Comparison of ENCODE assay signal across 18 cellular contexts in genomic region chr6:26604026-26604425, GRCh38. TPM values are rescaled to one million over a fixed set of nuclear protein-coding genes. Genes with fewer than 3 reads are reported as not detected.
DNase-seq lines count a peak whose midpoint lies in the region; ATAC-seq and FAIRE-seq lines count a peak whose summit lies in the region.
"Had no signal": no experiment of that assay in that cellular context is flagged by ENCODE, and none has a peak within 500 bp of the region (broad histone marks: within the 10 kb centered on the region; RNA-seq: fewer than 3 reads in every experiment).

No MANE protein-coding gene starts in this region.

- no peaks in the 10 kb centered on the region for H3K27me3 ChIP-seq in CD4-positive, CD25-positive, alpha-beta regulatory T cell (ENCODE audit: control insufficient read depth, insufficient read depth, low read length)
- H3K27me3 ChIP-seq in CD8-positive, alpha-beta memory T cell (ENCODE audit: insufficient read depth, low read length, poor library complexity, severe bottlenecking): no peaks in the 10 kb centered on the region
- H3K27me3 ChIP-seq: SJSA1 had no signal

- peaks cover 11% of the 10 kb centered on the region for H3K36me3 ChIP-seq in CD4-positive, CD25-positive, alpha-beta regulatory T cell (ENCODE audit: control insufficient read depth, insufficient read depth, low read length)
- peaks cover 12% of the 10 kb centered on the region for H3K36me3 ChIP-seq in CD8-positive, alpha-beta memory T cell (ENCODE audit: insufficient read depth, low read length)

- H3K27me3 Mint-ChIP-seq in CD4-positive, CD25-positive, alpha-beta regulatory T cell: peaks cover 3% of the 10 kb centered on the region
- H3K27me3 Mint-ChIP-seq in CD8-positive, alpha-beta memory T cell: no peaks in the 10 kb centered on the region
- no peaks in the 10 kb centered on the region for H3K27me3 Mint-ChIP-seq in activated naive CD8-positive, alpha-beta T cell treated with anti-CD3 and anti-CD28 coated beads for 36 hours
- no peaks in the 10 kb centered on the region for H3K27me3 Mint-ChIP-seq in naive thymus-derived CD8-positive, alpha-beta T cell

- FAIRE-seq in RCC 7860 (lab: Jason Lieb, UNC): no peak
- FAIRE-seq: GM12892, GM18507 had no signal

- H3K4me3 Mint-ChIP-seq in CD4-positive, CD25-positive, alpha-beta regulatory T cell: no peak overlapping the region
- H3K4me3 Mint-ChIP-seq in CD8-positive, alpha-beta memory T cell: peak overlapping the region in 1 of 7 donors; percentile 25
- H3K4me3 Mint-ChIP-seq in activated naive CD8-positive, alpha-beta T cell treated with anti-CD3 and anti-CD28 coated beads for 36 hours: peak overlapping the region; percentile 52
- no peak overlapping the region for H3K4me3 Mint-ChIP-seq in naive thymus-derived CD8-positive, alpha-beta T cell

- H3K36me3 Mint-ChIP-seq in CD4-positive, CD25-positive, alpha-beta regulatory T cell: peaks cover 10% of the 10 kb centered on the region
- peaks cover 0 to 17% (median 5%) of the 10 kb centered on the region in 3 donors for H3K36me3 Mint-ChIP-seq in CD8-positive, alpha-beta memory T cell
- peaks cover 21% of the 10 kb centered on the region for H3K36me3 Mint-ChIP-seq in activated naive CD8-positive, alpha-beta T cell treated with anti-CD3 and anti-CD28 coated beads for 36 hours
- H3K36me3 Mint-ChIP-seq in naive thymus-derived CD8-positive, alpha-beta T cell: peaks cover 0 to 22% (median 4%) of the 10 kb centered on the region in 3 donors

- H3K27ac ChIP-seq in CD4-positive, CD25-positive, alpha-beta regulatory T cell (ENCODE audit: insufficient read depth, low read length, poor library complexity, severe bottlenecking): peak overlapping the region; percentile 5
- H3K27ac ChIP-seq in CD8-positive, alpha-beta memory T cell (ENCODE audit: low read depth, low read length): no peak overlapping the region
- H3K27ac ChIP-seq: C4-2B, SJSA1 had no signal

- no peak for DNase-seq in CD4-positive, CD25-positive, alpha-beta regulatory T cell
- DNase-seq in CD8-positive, alpha-beta memory T cell: no peak
- no peak for DNase-seq in activated naive CD8-positive, alpha-beta T cell treated with anti-CD3 and anti-CD28 coated beads for 36 hours
- DNase-seq in naive thymus-derived CD8-positive, alpha-beta T cell: no peak
- DNase-seq in RCC 7860 (ENCODE audit: low spot score): no peak
- no peak for DNase-seq in NCI-H1436 (lab: John Stamatoyannopoulos, UW)
- DNase-seq: ACHN, Calu3, NCI-H1417 treated with DMSO at 0.1 percent for 48 hours, NCI-H2029, NCI-H345, NCI-H69 had no signal

- POLR2A ChIA-PET in CD8-positive, alpha-beta memory T cell (lab: Charles Lee): no interaction called here
- POLR2A ChIA-PET in naive thymus-derived CD8-positive, alpha-beta T cell (lab: Charles Lee): no interaction called here

- ATAC-seq in CD4-positive, CD25-positive, alpha-beta regulatory T cell (ENCODE audit: low read depth in 2 of 2): no peak
- ATAC-seq in naive thymus-derived CD8-positive, alpha-beta T cell: no peak
- no peak for ATAC-seq in HG03095 (IDR thresholded peaks at IDR 0.05; ENCODE audit: unreplicated experiment)
- ATAC-seq: Panc1 had no signal

- no peaks in the 10 kb centered on the region for H3K9me3 Mint-ChIP-seq in CD4-positive, CD25-positive, alpha-beta regulatory T cell
- H3K9me3 Mint-ChIP-seq in CD8-positive, alpha-beta memory T cell: no peaks in the 10 kb centered on the region
- no peaks in the 10 kb centered on the region for H3K9me3 Mint-ChIP-seq in activated naive CD8-positive, alpha-beta T cell treated with anti-CD3 and anti-CD28 coated beads for 36 hours
- no peaks in the 10 kb centered on the region for H3K9me3 Mint-ChIP-seq in naive thymus-derived CD8-positive, alpha-beta T cell

- no peaks in the 10 kb centered on the region for H3K9me3 ChIP-seq in CD4-positive, CD25-positive, alpha-beta regulatory T cell (ENCODE audit: control insufficient read depth in 2 of 2, low read length in 2 of 2)
- no peaks in the 10 kb centered on the region for H3K9me3 ChIP-seq in CD8-positive, alpha-beta memory T cell (ENCODE audit: low read length)
- H3K9me3 ChIP-seq: SJSA1 had no signal

- H3K4me1 Mint-ChIP-seq in CD4-positive, CD25-positive, alpha-beta regulatory T cell: peaks cover 5 to 20% (median 15%) of the 10 kb centered on the region in 4 donors
- H3K4me1 Mint-ChIP-seq in CD8-positive, alpha-beta memory T cell: peaks cover 9 to 18% (median 18%) of the 10 kb centered on the region in 3 donors
- H3K4me1 Mint-ChIP-seq in activated naive CD8-positive, alpha-beta T cell treated with anti-CD3 and anti-CD28 coated beads for 36 hours: peaks cover 60% of the 10 kb centered on the region
- peaks cover 7 to 27% (median 19%) of the 10 kb centered on the region in 4 donors for H3K4me1 Mint-ChIP-seq in naive thymus-derived CD8-positive, alpha-beta T cell

- peak overlapping the region in 2 of 3 donors; percentile 11 to 70 for H3K27ac Mint-ChIP-seq in CD4-positive, CD25-positive, alpha-beta regulatory T cell
- H3K27ac Mint-ChIP-seq in CD8-positive, alpha-beta memory T cell: peak overlapping the region in 6 of 8 donors; percentile 4 to 86 (median 24)
- H3K27ac Mint-ChIP-seq in activated naive CD8-positive, alpha-beta T cell treated with anti-CD3 and anti-CD28 coated beads for 36 hours: peak overlapping the region; percentile 89
- H3K27ac Mint-ChIP-seq in naive thymus-derived CD8-positive, alpha-beta T cell: peak overlapping the region in 9 of 10 donors; percentile 4 to 77 (median 34)

- peaks cover 5% of the 10 kb centered on the region for H3K4me1 ChIP-seq in CD4-positive, CD25-positive, alpha-beta regulatory T cell (ENCODE audit: control insufficient read depth, insufficient read depth, low read length, poor library complexity, severe bottlenecking)
- no peaks in the 10 kb centered on the region for H3K4me1 ChIP-seq in CD8-positive, alpha-beta memory T cell (ENCODE audit: insufficient read depth, low read length)
- H3K4me1 ChIP-seq: SJSA1 had no signal

- CTCF ChIA-PET in CD8-positive, alpha-beta memory T cell (lab: Charles Lee): no interaction called here

- H3K4me3 ChIP-seq in CD4-positive, CD25-positive, alpha-beta regulatory T cell (ENCODE audit: low read depth, low read length): no peak overlapping the region
- H3K4me3 ChIP-seq in CD8-positive, alpha-beta memory T cell (ENCODE audit: low read length): no peak overlapping the region
- H3K4me3 ChIP-seq: SJSA1 had no signal

RNA-seq across cellular contexts. Expression of gene ABT1, which starts 7.3 kb away (rescaled TPM):
- total RNA-seq in CD4-positive, CD25-positive, alpha-beta regulatory T cell: 29.4 TPM
- 10 to 100 TPM; 53.7 to 64.0 (median 57.9) TPM for polyA plus RNA-seq in CD4-positive, CD25-positive, alpha-beta regulatory T cell
- 10 to 100 TPM; 34.5 to 36.1 TPM for total RNA-seq in CD8-positive, alpha-beta memory T cell
- 39.7 TPM for polyA plus RNA-seq in CD8-positive, alpha-beta memory T cell
- 10 to 100 TPM; 44.5 to 45.8 TPM for total RNA-seq in activated naive CD8-positive, alpha-beta T cell treated with anti-CD3 and anti-CD28 coated beads for 36 hours
- total RNA-seq in naive thymus-derived CD8-positive, alpha-beta T cell: 10 to 100 TPM; 41.8 to 43.1 TPM
- 10 to 100 TPM; 36.7 to 43.6 (median 39.9) TPM for polyA plus RNA-seq in naive thymus-derived CD8-positive, alpha-beta T cell

RNA-seq across cellular contexts. Expression of gene ZNF322, which starts 55.5 kb away (rescaled TPM):
- total RNA-seq in CD4-positive, CD25-positive, alpha-beta regulatory T cell: 2.8 TPM
- polyA plus RNA-seq in CD4-positive, CD25-positive, alpha-beta regulatory T cell: 1 to 10 TPM; 5.5 to 8.4 (median 7.6) TPM
- 10 to 100 TPM; 13.7 to 15.2 TPM for total RNA-seq in CD8-positive, alpha-beta memory T cell
- polyA plus RNA-seq in CD8-positive, alpha-beta memory T cell: 9.9 TPM
- total RNA-seq in activated naive CD8-positive, alpha-beta T cell treated with anti-CD3 and anti-CD28 coated beads for 36 hours: 1 to 10 TPM; 8.3 to 8.7 TPM
- 10 to 100 TPM; 13.8 to 17.7 TPM for total RNA-seq in naive thymus-derived CD8-positive, alpha-beta T cell
- 1 to 10 TPM; 6.5 to 8.8 (median 8.7) TPM for polyA plus RNA-seq in naive thymus-derived CD8-positive, alpha-beta T cell

Comparison
In these comparisons a context has a peak if more than half of its experiments do, and no peak if none do; other contexts are left out.
1. H3K27ac Mint-ChIP-seq: peak in every context shown above with its lines; median percentile 89 in activated naive CD8-positive, alpha-beta T cell treated with anti-CD3 and anti-CD28 coated beads for 36 hours; 40 in CD4-positive, CD25-positive, alpha-beta regulatory T cell; 34 in naive thymus-derived CD8-positive, alpha-beta T cell; 24 in CD8-positive, alpha-beta memory T cell.